In genomic region chr17:47831934-47832327, GRCh38 we compare ENCODE assay signal across 8 cellular contexts. TPM values are rescaled to one million over a fixed set of nuclear protein-coding genes. Genes with fewer than 3 reads are reported as not detected.
A peak's percentile ranks its signal among the peaks of the same experiment; 100 is the strongest.
DNase-seq lines count a peak whose midpoint lies in the region; ATAC-seq, FAIRE-seq and TF ChIP-seq lines count a peak whose summit lies in the region.

No MANE protein-coding gene starts in this region.

- H2AFZ ChIP-seq in HepG2 (ENCODE audit: low read length): no peak overlapping the region

- CTCF ChIA-PET in HepG2 (lab: Yijun Ruan, JAX; ENCODE audit: low intra/inter-chr PET ratio, low total read pairs): no interaction called here

- peak overlapping the region; percentile 53 for H3K9ac ChIP-seq in HUES6 (ENCODE audit: low read length)
- H3K9ac ChIP-seq in HepG2 (ENCODE audit: insufficient read depth, low read depth, low read length): peak overlapping the region; percentile 86

- no peak overlapping the region for H3K27ac ChIP-seq in HUES6 (ENCODE audit: low read depth, low read length)
- H3K27ac ChIP-seq in HepG2 (ENCODE audit: extremely low read length, insufficient read depth, low read length): no peak overlapping the region
- peak overlapping the region in 1 of 4 donors; percentile 87 for H3K27ac ChIP-seq in tibial nerve

- H3K27me3 ChIP-seq in BE2C: no peaks in the 10 kb centered on the region
- H3K27me3 ChIP-seq in HUES6 (ENCODE audit: control insufficient read depth, insufficient read depth, low read length): no peaks in the 10 kb centered on the region
- peaks cover 0 to 5% of the 10 kb centered on the region in 2 experiments; a peak in 1 of 5 replicates for H3K27me3 ChIP-seq in HepG2 (ENCODE audit: control insufficient read depth in 1 of 2, insufficient read depth in 2 of 2, low read length in 2 of 2)
- no peaks in the 10 kb centered on the region for H3K27me3 ChIP-seq in tibial nerve

- H3K4me1 ChIP-seq in BE2C (no peaks in the 10 kb centered on the region), HUES6 (ENCODE audit: control insufficient read depth, insufficient read depth, low read length) (peaks cover 6% of the 10 kb centered on the region; the same call in 1 of the 2 replicates), HepG2 (ENCODE audit: insufficient read depth, low read length) (peaks cover 23% of the 10 kb centered on the region), tibial nerve (peaks cover 0 to 29% (median 19%) of the 10 kb centered on the region in 4 donors)

- no TSS peak for BruUV-seq in HepG2 (replicated peaks; lab: Mats Ljungman, UMichigan)

- POLR2A ChIA-PET in HepG2 (lab: Yijun Ruan, JAX): interaction anchor here (0.5 to 1.8 kb wide), 27 partner anchors 9 to 303 kb away, joined by 3 to 58 read pairs (median 4); partner anchors contain the start of genes CDK5RAP3, KPNB1, NFE2L1 and OSBPL7

- no peaks in the 10 kb centered on the region for H4K20me1 ChIP-seq in HepG2 (ENCODE audit: insufficient read depth, low read length)

- H3K36me3 ChIP-seq in BE2C (peaks cover 11% of the 10 kb centered on the region), HUES6 (ENCODE audit: control insufficient read depth, insufficient read depth, low read length) (peaks cover 24% of the 10 kb centered on the region), HepG2 (replicated peaks in 1 of 2; ENCODE audit: control insufficient read depth in 1 of 2, insufficient read depth in 2 of 2, low read length in 2 of 2) (peaks cover 9 to 17% of the 10 kb centered on the region in 2 experiments; a peak in 4 of 5 replicates), tibial nerve (peaks cover 0 to 40% (median 1%) of the 10 kb centered on the region in 3 donors)

- TF ChIP-seq RAD21 in HepG2 (CRISPR knock-in tag; IDR thresholded peaks at IDR 0.05): no peak

- TF ChIP-seq CTCF in BE2C (IDR thresholded peaks at IDR 0.05; ENCODE audit: low read depth, low read length): no peak
- no peak for TF ChIP-seq CTCF in astrocyte of the cerebellum (IDR thresholded peaks at IDR 0.05; ENCODE audit: low read depth, low read length, missing control alignments)
- no peak for TF ChIP-seq CTCF in HepG2 (CRISPR knock-in tag; IDR thresholded peaks at IDR 0.05)
- no peak for TF ChIP-seq CTCF in tibial nerve (IDR thresholded peaks at IDR 0.05)

- intact Hi-C loops in HepG2 (cut with micrococcal nuclease; ENCODE audit: unreplicated experiment): no loop called here

- H3K9me3 ChIP-seq in BE2C: no peaks in the 10 kb centered on the region
- no peaks in the 10 kb centered on the region for H3K9me3 ChIP-seq in HUES6 (ENCODE audit: control insufficient read depth, insufficient read depth, low read depth, low read length)
- H3K9me3 ChIP-seq in HepG2 (ENCODE audit: low read length): no peaks in the 10 kb centered on the region
- H3K9me3 ChIP-seq in tibial nerve: no peaks in the 10 kb centered on the region

- WGBS in HepG2 (ENCODE audit: low lambda C conversion rate): 21% methylated on average over 7 of the region's 7 CpGs
- 9% methylated on average over 7 of the region's 7 CpGs for WGBS in tibial nerve, 2 donors

- in situ Hi-C loops in astrocyte of the cerebellum (cut with HindIII; ENCODE audit: low sequenced_read_pairs) (no loop called here), HepG2 (cut with HindIII; ENCODE audit: extremely low pct_ligation_motif_present, low pct_unique_long_range_greater_than_20kb) (no loop called here)

- H3K4me3 ChIP-seq in BE2C (ENCODE audit: low read depth, low read length) (peak overlapping the region; percentile 99), HUES6 (ENCODE audit: low read depth, low read length) (peak overlapping the region; percentile 96), astrocyte of the cerebellum (ENCODE audit: low read depth, low read length) (peak overlapping the region; percentile 81), HepG2 (replicated peaks in 1 of 3; ENCODE audit: insufficient read depth in 1 of 3, low read depth in 2 of 3, low read length in 3 of 3) (peak overlapping the region; percentile 81 to 97 (median 82)), tibial nerve (peak overlapping the region; percentile 73 to 86 (median 74))

- ATAC-seq in HepG2 (peak; percentile 19), HG03135 (IDR thresholded peaks at IDR 0.05; ENCODE audit: unreplicated experiment) (no peak)

- DNase-seq in BE2C (no peak), astrocyte of the cerebellum (ENCODE audit: low read depth) (no peak), HepG2 (ENCODE audit: low spot score) (no peak), tibial nerve (ENCODE audit: low spot score in 2 of 2) (no peak), DMS153 treated with DMSO at 0.1 percent for 48 hours (lab: John Stamatoyannopoulos, UW; ENCODE audit: unreplicated experiment) (no peak), NCI-H1048 (lab: John Stamatoyannopoulos, UW) (no peak)

- peaks cover 20% of the 10 kb centered on the region for H3K79me2 ChIP-seq in HepG2 (ENCODE audit: insufficient read depth, low read length)

- FAIRE-seq in HepG2 (lab: Jason Lieb, UNC): no peak

- no peak for TF ChIP-seq EP300 in HepG2 (IDR thresholded peaks at IDR 0.05; ENCODE audit: low read depth in 2 of 2, low read length in 2 of 2)
- TF ChIP-seq EP300 in HepG2 (CRISPR knock-in tag; IDR thresholded peaks at IDR 0.05; ENCODE audit: borderline replicate concordance): no peak
- no peak for TF ChIP-seq EP300 in tibial nerve (IDR thresholded peaks at IDR 0.05)

- TF ChIP-seq POLR2A in HepG2 (IDR thresholded peaks at IDR 0.05; ENCODE audit: insufficient read depth in 1 of 2, low read depth in 2 of 2, low read length in 2 of 2) (no peak), tibial nerve (IDR thresholded peaks at IDR 0.05) (no peak)

- H3K4me2 ChIP-seq in HepG2 (ENCODE audit: low read depth, low read length): peak overlapping the region; percentile 99

RNA-seq across cellular contexts. Expression of gene LRRC46, which starts 0.5 kb away (rescaled TPM):
- polyA plus RNA-seq in BE2C (2012; ENCODE audit: insufficient read depth, insufficient read length, low read depth): 0.51 TPM
- total RNA-seq in HepG2 (2016; rRNA removed; fragmentation: Illumina TruSeq; extraction: Trizol) (0.09 and 0.13 TPM in 2 replicates), tibial nerve (under 1 TPM in 1 of 4 donors, not detected in 3; 0.60 TPM)
- 0.26 TPM in 1 of 2 replicates, not detected in the other for total RNA-seq in HepG2 (2016; cell fraction: cytosol; rRNA removed; fragmentation: Illumina TruSeq; extraction: Trizol; ENCODE audit: low read depth)
- total RNA-seq in HepG2 (2016; cell fraction: insoluble cytoplasmic fraction; rRNA removed; fragmentation: Illumina TruSeq; extraction: Trizol): 0.15 and 0.22 TPM in 2 replicates
- total RNA-seq in HepG2 (2016; cell fraction: membrane; rRNA removed; fragmentation: Illumina TruSeq; extraction: Trizol): 0.14 TPM in 1 of 2 replicates, not detected in the other
- total RNA-seq in HepG2 (2016; cell fraction: nucleus; rRNA removed; fragmentation: Illumina TruSeq; extraction: Trizol): 0.43 TPM in 1 of 2 replicates, not detected in the other
- 0.09 and 0.16 TPM in 2 replicates for polyA plus RNA-seq in HepG2 (2011; rRNA removed)
- 0.15 and 0.18 TPM in 2 replicates for polyA plus RNA-seq in HepG2 (2011; cell fraction: cytosol; rRNA removed)
- polyA plus RNA-seq in HepG2 (2011; cell fraction: nucleus; rRNA removed): 0.19 and 0.42 TPM in 2 replicates
- polyA plus RNA-seq in HepG2 (2012): 0.70 and 0.75 TPM in 2 replicates
- 0.11 and 0.22 TPM in 2 replicates for polyA plus RNA-seq in HepG2 (2016; cell fraction: cytosol; fragmentation: Illumina TruSeq; extraction: Trizol; ENCODE audit: low read depth)
- polyA plus RNA-seq in HepG2 (2016; cell fraction: insoluble cytoplasmic fraction; fragmentation: Illumina TruSeq; extraction: Trizol; ENCODE audit: low read depth): 0.35 and 0.46 TPM in 2 replicates
- polyA plus RNA-seq in HepG2 (2016; cell fraction: membrane; fragmentation: Illumina TruSeq; extraction: Trizol; ENCODE audit: low read depth): 0.23 TPM in 2 replicates
- polyA plus RNA-seq in HepG2 (2016; cell fraction: nucleus; fragmentation: Illumina TruSeq; extraction: Trizol; ENCODE audit: insufficient read depth, low read depth): 0.43 and 0.74 TPM in 2 replicates
- polyA minus RNA-seq in HepG2 (2011; rRNA and poly(A)+ RNA removed; ENCODE audit: low replicate concordance): 0.46 and 1.2 TPM in 2 replicates
- 0.44 and 0.59 TPM in 2 replicates for polyA minus RNA-seq in HepG2 (2011; cell fraction: cytosol; rRNA and poly(A)+ RNA removed)
- 0.62 TPM in 1 of 2 replicates, not detected in the other for polyA minus RNA-seq in HepG2 (2011; cell fraction: nucleus; rRNA and poly(A)+ RNA removed)

RNA-seq across cellular contexts. Expression of gene MRPL10, which starts 0.6 kb away (rescaled TPM):
- polyA plus RNA-seq in BE2C (2012; ENCODE audit: insufficient read depth, insufficient read length, low read depth): 120 TPM
- total RNA-seq in HepG2 (2016; rRNA removed; fragmentation: Illumina TruSeq; extraction: Trizol) (56.7 and 59.7 TPM in 2 replicates), tibial nerve (10 to 100 TPM; 23.4 to 33.4 (median 29.9) TPM)
- 23.2 and 23.8 TPM in 2 replicates for total RNA-seq in HepG2 (2016; cell fraction: cytosol; rRNA removed; fragmentation: Illumina TruSeq; extraction: Trizol; ENCODE audit: low read depth)
- total RNA-seq in HepG2 (2016; cell fraction: insoluble cytoplasmic fraction; rRNA removed; fragmentation: Illumina TruSeq; extraction: Trizol): 54.4 and 59.8 TPM in 2 replicates
- total RNA-seq in HepG2 (2016; cell fraction: membrane; rRNA removed; fragmentation: Illumina TruSeq; extraction: Trizol): 57.6 and 61.5 TPM in 2 replicates
- total RNA-seq in HepG2 (2016; cell fraction: nucleus; rRNA removed; fragmentation: Illumina TruSeq; extraction: Trizol): 27.0 and 27.8 TPM in 2 replicates
- polyA plus RNA-seq in HepG2 (2011; rRNA removed): 149 and 157 TPM in 2 replicates
- 163 and 193 TPM in 2 replicates for polyA plus RNA-seq in HepG2 (2011; cell fraction: cytosol; rRNA removed)
- polyA plus RNA-seq in HepG2 (2011; cell fraction: nucleus; rRNA removed): 84.2 and 97.9 TPM in 2 replicates
- 98.1 and 124 TPM in 2 replicates for polyA plus RNA-seq in HepG2 (2012)
- 32.0 and 36.2 TPM in 2 replicates for polyA plus RNA-seq in HepG2 (2016; cell fraction: cytosol; fragmentation: Illumina TruSeq; extraction: Trizol; ENCODE audit: low read depth)
- polyA plus RNA-seq in HepG2 (2016; cell fraction: insoluble cytoplasmic fraction; fragmentation: Illumina TruSeq; extraction: Trizol; ENCODE audit: low read depth): 90.1 and 104 TPM in 2 replicates
- 63.3 and 69.4 TPM in 2 replicates for polyA plus RNA-seq in HepG2 (2016; cell fraction: membrane; fragmentation: Illumina TruSeq; extraction: Trizol; ENCODE audit: low read depth)
- polyA plus RNA-seq in HepG2 (2016; cell fraction: nucleus; fragmentation: Illumina TruSeq; extraction: Trizol; ENCODE audit: insufficient read depth, low read depth): 52.7 and 55.5 TPM in 2 replicates
- 135 and 309 TPM in 2 replicates for polyA minus RNA-seq in HepG2 (2011; rRNA and poly(A)+ RNA removed; ENCODE audit: low replicate concordance)
- 101 and 106 TPM in 2 replicates for polyA minus RNA-seq in HepG2 (2011; cell fraction: cytosol; rRNA and poly(A)+ RNA removed)
- polyA minus RNA-seq in HepG2 (2011; cell fraction: nucleus; rRNA and poly(A)+ RNA removed): 28.0 and 36.1 TPM in 2 replicates

RNA-seq across cellular contexts. Expression of gene SCRN2, which starts 9.1 kb away (rescaled TPM):
- polyA plus RNA-seq in BE2C (2012; ENCODE audit: insufficient read depth, insufficient read length, low read depth): 41.0 TPM
- total RNA-seq in HepG2 (2016; rRNA removed; fragmentation: Illumina TruSeq; extraction: Trizol) (15.0 and 29.5 TPM in 2 replicates), tibial nerve (10 to 100 TPM; 49.8 to 68.6 (median 56.6) TPM)
- total RNA-seq in HepG2 (2016; cell fraction: cytosol; rRNA removed; fragmentation: Illumina TruSeq; extraction: Trizol; ENCODE audit: low read depth): 14.0 and 15.6 TPM in 2 replicates
- 14.9 and 29.8 TPM in 2 replicates for total RNA-seq in HepG2 (2016; cell fraction: insoluble cytoplasmic fraction; rRNA removed; fragmentation: Illumina TruSeq; extraction: Trizol)
- total RNA-seq in HepG2 (2016; cell fraction: membrane; rRNA removed; fragmentation: Illumina TruSeq; extraction: Trizol): 9.4 and 10.4 TPM in 2 replicates
- 38.4 and 39.4 TPM in 2 replicates for total RNA-seq in HepG2 (2016; cell fraction: nucleus; rRNA removed; fragmentation: Illumina TruSeq; extraction: Trizol)
- 21.7 and 28.6 TPM in 2 replicates for polyA plus RNA-seq in HepG2 (2011; rRNA removed)
- 12.8 and 18.6 TPM in 2 replicates for polyA plus RNA-seq in HepG2 (2011; cell fraction: cytosol; rRNA removed)
- polyA plus RNA-seq in HepG2 (2011; cell fraction: nucleus; rRNA removed): 254 and 255 TPM in 2 replicates
- polyA plus RNA-seq in HepG2 (2012): 16.2 and 19.4 TPM in 2 replicates
- 2.8 and 3.6 TPM in 2 replicates for polyA plus RNA-seq in HepG2 (2016; cell fraction: cytosol; fragmentation: Illumina TruSeq; extraction: Trizol; ENCODE audit: low read depth)
- 11.1 and 13.6 TPM in 2 replicates for polyA plus RNA-seq in HepG2 (2016; cell fraction: insoluble cytoplasmic fraction; fragmentation: Illumina TruSeq; extraction: Trizol; ENCODE audit: low read depth)
- polyA plus RNA-seq in HepG2 (2016; cell fraction: membrane; fragmentation: Illumina TruSeq; extraction: Trizol; ENCODE audit: low read depth): 4.4 and 5.4 TPM in 2 replicates
- 76.0 and 78.1 TPM in 2 replicates for polyA plus RNA-seq in HepG2 (2016; cell fraction: nucleus; fragmentation: Illumina TruSeq; extraction: Trizol; ENCODE audit: insufficient read depth, low read depth)
- 22.3 and 32.7 TPM in 2 replicates for polyA minus RNA-seq in HepG2 (2011; rRNA and poly(A)+ RNA removed; ENCODE audit: low replicate concordance)
- polyA minus RNA-seq in HepG2 (2011; cell fraction: cytosol; rRNA and poly(A)+ RNA removed): 4.6 and 7.0 TPM in 2 replicates
- 42.1 and 48.9 TPM in 2 replicates for polyA minus RNA-seq in HepG2 (2011; cell fraction: nucleus; rRNA and poly(A)+ RNA removed)

RNA-seq across cellular contexts. Expression of gene OSBPL7, which starts 10.3 kb away (rescaled TPM):
- 17.3 TPM for polyA plus RNA-seq in BE2C (2012; ENCODE audit: insufficient read depth, insufficient read length, low read depth)
- total RNA-seq in HepG2 (2016; rRNA removed; fragmentation: Illumina TruSeq; extraction: Trizol) (1.0 and 4.7 TPM in 2 replicates), tibial nerve (10 to 100 TPM in 2 of 4 donors, 1 to 10 TPM in 2; 8.6 to 19.5 (median 11.2) TPM)
- 4.5 and 4.7 TPM in 2 replicates for total RNA-seq in HepG2 (2016; cell fraction: cytosol; rRNA removed; fragmentation: Illumina TruSeq; extraction: Trizol; ENCODE audit: low read depth)
- 1.3 and 5.6 TPM in 2 replicates for total RNA-seq in HepG2 (2016; cell fraction: insoluble cytoplasmic fraction; rRNA removed; fragmentation: Illumina TruSeq; extraction: Trizol)
- 1.4 and 1.5 TPM in 2 replicates for total RNA-seq in HepG2 (2016; cell fraction: membrane; rRNA removed; fragmentation: Illumina TruSeq; extraction: Trizol)
- total RNA-seq in HepG2 (2016; cell fraction: nucleus; rRNA removed; fragmentation: Illumina TruSeq; extraction: Trizol): 6.6 and 9.7 TPM in 2 replicates
- polyA plus RNA-seq in HepG2 (2011; rRNA removed): 6.6 and 8.3 TPM in 2 replicates
- 0.99 and 1.7 TPM in 2 replicates for polyA plus RNA-seq in HepG2 (2011; cell fraction: cytosol; rRNA removed)
- 86.7 and 120 TPM in 2 replicates for polyA plus RNA-seq in HepG2 (2011; cell fraction: nucleus; rRNA removed)
- 4.1 and 5.4 TPM in 2 replicates for polyA plus RNA-seq in HepG2 (2012)
- polyA plus RNA-seq in HepG2 (2016; cell fraction: cytosol; fragmentation: Illumina TruSeq; extraction: Trizol; ENCODE audit: low read depth): 0.20 and 0.32 TPM in 2 replicates
- 0.56 and 1.2 TPM in 2 replicates for polyA plus RNA-seq in HepG2 (2016; cell fraction: insoluble cytoplasmic fraction; fragmentation: Illumina TruSeq; extraction: Trizol; ENCODE audit: low read depth)
- polyA plus RNA-seq in HepG2 (2016; cell fraction: membrane; fragmentation: Illumina TruSeq; extraction: Trizol; ENCODE audit: low read depth): 0.27 and 0.42 TPM in 2 replicates
- polyA plus RNA-seq in HepG2 (2016; cell fraction: nucleus; fragmentation: Illumina TruSeq; extraction: Trizol; ENCODE audit: insufficient read depth, low read depth): 20.6 and 21.2 TPM in 2 replicates
- polyA minus RNA-seq in HepG2 (2011; rRNA and poly(A)+ RNA removed; ENCODE audit: low replicate concordance): 7.4 and 11.6 TPM in 2 replicates
- polyA minus RNA-seq in HepG2 (2011; cell fraction: cytosol; rRNA and poly(A)+ RNA removed): 1.6 TPM in 2 replicates
- 16.1 and 23.1 TPM in 2 replicates for polyA minus RNA-seq in HepG2 (2011; cell fraction: nucleus; rRNA and poly(A)+ RNA removed)

RNA-seq across cellular contexts. Expression of gene SP6, which starts 19.0 kb away (rescaled TPM):
- 0.79 TPM for polyA plus RNA-seq in BE2C (2012; ENCODE audit: insufficient read depth, insufficient read length, low read depth)
- total RNA-seq in HepG2 (2016; rRNA removed; fragmentation: Illumina TruSeq; extraction: Trizol) (0.07 TPM in 1 of 2 replicates, not detected in the other), tibial nerve (1 to 10 TPM in 1 of 4 donors, under 1 TPM in 3; 0.30 to 1.3 (median 0.71) TPM)
- total RNA-seq in HepG2 (2016; cell fraction: cytosol; rRNA removed; fragmentation: Illumina TruSeq; extraction: Trizol; ENCODE audit: low read depth): not detected in 2 replicates
- 0.04 TPM in 1 of 2 replicates, not detected in the other for total RNA-seq in HepG2 (2016; cell fraction: insoluble cytoplasmic fraction; rRNA removed; fragmentation: Illumina TruSeq; extraction: Trizol)
- 0.03 and 0.10 TPM in 2 replicates for total RNA-seq in HepG2 (2016; cell fraction: membrane; rRNA removed; fragmentation: Illumina TruSeq; extraction: Trizol)
- not detected in 2 replicates for total RNA-seq in HepG2 (2016; cell fraction: nucleus; rRNA removed; fragmentation: Illumina TruSeq; extraction: Trizol)
- polyA plus RNA-seq in HepG2 (2011; rRNA removed): 0.07 and 0.09 TPM in 2 replicates
- 0.05 and 0.07 TPM in 2 replicates for polyA plus RNA-seq in HepG2 (2011; cell fraction: cytosol; rRNA removed)
- polyA plus RNA-seq in HepG2 (2011; cell fraction: nucleus; rRNA removed): 0.19 and 0.28 TPM in 2 replicates
- 0.09 TPM in 2 replicates for polyA plus RNA-seq in HepG2 (2012)
- polyA plus RNA-seq in HepG2 (2016; cell fraction: cytosol; fragmentation: Illumina TruSeq; extraction: Trizol; ENCODE audit: low read depth): not detected in 2 replicates
- polyA plus RNA-seq in HepG2 (2016; cell fraction: insoluble cytoplasmic fraction; fragmentation: Illumina TruSeq; extraction: Trizol; ENCODE audit: low read depth): 0.09 TPM in 1 of 2 replicates, not detected in the other
- polyA plus RNA-seq in HepG2 (2016; cell fraction: membrane; fragmentation: Illumina TruSeq; extraction: Trizol; ENCODE audit: low read depth): not detected in 2 replicates
- polyA plus RNA-seq in HepG2 (2016; cell fraction: nucleus; fragmentation: Illumina TruSeq; extraction: Trizol; ENCODE audit: insufficient read depth, low read depth): 0.15 and 0.19 TPM in 2 replicates
- polyA minus RNA-seq in HepG2 (2011; rRNA and poly(A)+ RNA removed; ENCODE audit: low replicate concordance): 0.04 and 0.05 TPM in 2 replicates
- polyA minus RNA-seq in HepG2 (2011; cell fraction: cytosol; rRNA and poly(A)+ RNA removed): not detected in 2 replicates
- polyA minus RNA-seq in HepG2 (2011; cell fraction: nucleus; rRNA and poly(A)+ RNA removed): not detected in 2 replicates
